ENCODE assay signal across 9 cellular contexts in genomic region chrX:49761481-49761880, GRCh38.
A peak's percentile ranks its signal among the peaks of the same experiment; 100 is the strongest.
DNase-seq lines count a peak whose midpoint lies in the region; ATAC-seq, FAIRE-seq and TF ChIP-seq lines count a peak whose summit lies in the region.
"Had no signal": no experiment of that assay in that cellular context is flagged by ENCODE, and none has a peak within 500 bp of the region (broad histone marks: within the 10 kb centered on the region; RNA-seq: fewer than 3 reads in every experiment).

No MANE protein-coding gene starts in this region.

- TF ChIP-seq POLR2A in gastrocnemius medialis (IDR thresholded peaks at IDR 0.05) = no peak

- in situ Hi-C loops in gastrocnemius medialis (cut with MboI; ENCODE audit: low sequenced_read_pairs in 4 of 4) = no loop called here

- H3K4me3 ChIP-seq in gastrocnemius medialis = no peak overlapping the region

- CTCF ChIA-PET in activated CD8-positive, alpha-beta T cell treated with anti-CD3 and anti-CD28 coated beads, Interleukin-2, amount 10 ng/mL, durations not matched to agents 7 days and 5 days (lab: Charles Lee) = interaction anchor here (0.7 to 1.6 kb wide), 6 partner anchors 23 to 568 kb away, joined by 3 to 9 read pairs (median 4); no protein-coding TSS in a partner anchor

- H3K36me3 ChIP-seq in gastrocnemius medialis = no peaks in the 10 kb centered on the region

- H3K4me1 ChIP-seq in gastrocnemius medialis = no peaks in the 10 kb centered on the region

- H3K4me1 Mint-ChIP-seq in activated CD8-positive, alpha-beta T cell treated with anti-CD3 and anti-CD28 coated beads, Interleukin-2, amount 10 ng/mL, durations not matched to agents 7 days and 5 days (ENCODE audit: low read depth) = no peaks in the 10 kb centered on the region

- intact Hi-C loops in gastrocnemius medialis (cut with DNase I; ENCODE audit: low total_unique reads) = no loop called here

- peak in 1 of 5 experiments; percentile 7 for TF ChIP-seq CTCF in gastrocnemius medialis (IDR thresholded peaks at IDR 0.05 in 4 of 5, conservative IDR thresholded peaks at IDR 0.05 in 1 of 5)

- H3K27me3 Mint-ChIP-seq in activated CD8-positive, alpha-beta T cell treated with anti-CD3 and anti-CD28 coated beads, Interleukin-2, amount 10 ng/mL, durations not matched to agents 7 days and 5 days (ENCODE audit: low read depth) = peaks cover 7% of the 10 kb centered on the region

- ATAC-seq in activated CD8-positive, alpha-beta T cell treated with anti-CD3 and anti-CD28 coated beads, Interleukin-2, amount 10 ng/mL, durations not matched to agents 7 days and 5 days = no peak
- ATAC-seq in gastrocnemius medialis (no peak), HG02759 (IDR thresholded peaks at IDR 0.05; ENCODE audit: unreplicated experiment) (no peak)
- ATAC-seq: T-cell had no signal

- H3K27ac Mint-ChIP-seq in activated CD8-positive, alpha-beta T cell treated with anti-CD3 and anti-CD28 coated beads, Interleukin-2, amount 10 ng/mL, durations not matched to agents 7 days and 5 days = no peak overlapping the region
- H3K27ac Mint-ChIP-seq: memory B cell, T-cell had no signal

- no peak overlapping the region for H3K4me3 Mint-ChIP-seq in activated CD8-positive, alpha-beta T cell treated with anti-CD3 and anti-CD28 coated beads, Interleukin-2, amount 10 ng/mL, durations not matched to agents 7 days and 5 days
- H3K4me3 Mint-ChIP-seq: memory B cell, T-cell had no signal

- no peaks in the 10 kb centered on the region for H3K9me3 ChIP-seq in gastrocnemius medialis

- H3K27me3 ChIP-seq in gastrocnemius medialis = peaks cover 0 to 2% (median 0%) of the 10 kb centered on the region in 3 donors

- DNase-seq in ELR (ENCODE audit: low read depth) (peak; percentile 20), HTR-8/SVneo (ENCODE audit: insufficient read length, low spot score) (peak; percentile 5), medulla oblongata (ENCODE audit: extremely low spot score) (peak; percentile 4), gastrocnemius medialis (no peak), NCI-H2029 treated with DMSO at 0.1 percent for 48 hours (lab: John Stamatoyannopoulos, UW) (no peak)
- peak; percentile 22 for DNase-seq in activated CD8-positive, alpha-beta T cell treated with anti-CD3 and anti-CD28 coated beads, Interleukin-2, amount 10 ng/mL, durations not matched to agents 7 days and 5 days

- H3K36me3 Mint-ChIP-seq in activated CD8-positive, alpha-beta T cell treated with anti-CD3 and anti-CD28 coated beads, Interleukin-2, amount 10 ng/mL, durations not matched to agents 7 days and 5 days (ENCODE audit: low read depth) = no peaks in the 10 kb centered on the region
- H3K36me3 Mint-ChIP-seq: memory B cell, T-cell had no signal

- POLR2A ChIA-PET in activated CD8-positive, alpha-beta T cell treated with anti-CD3 and anti-CD28 coated beads, Interleukin-2, amount 10 ng/mL, durations not matched to agents 7 days and 5 days (lab: Charles Lee) = no interaction called here

- no peak for FAIRE-seq in HTR-8/SVneo (lab: Jason Lieb, UNC)

- H3K9me3 Mint-ChIP-seq in activated CD8-positive, alpha-beta T cell treated with anti-CD3 and anti-CD28 coated beads, Interleukin-2, amount 10 ng/mL, durations not matched to agents 7 days and 5 days (ENCODE audit: insufficient read depth) = no peaks in the 10 kb centered on the region
- H3K9me3 Mint-ChIP-seq: memory B cell, T-cell had no signal

- no peak overlapping the region for H3K27ac ChIP-seq in gastrocnemius medialis

Comparison
In these comparisons a context has a peak if more than half of its experiments do, and no peak if none do; other contexts are left out.
1. DNase-seq: peak in ELR (single experiment), HTR-8/SVneo (single experiment), activated CD8-positive, alpha-beta T cell treated with anti-CD3 and anti-CD28 coated beads, Interleukin-2, amount 10 ng/mL, durations not matched to agents 7 days and 5 days (single experiment) and medulla oblongata (single experiment); none in gastrocnemius medialis (0 of 2) and NCI-H2029 treated with DMSO at 0.1 percent for 48 hours (single experiment).